9 cellular contexts compared by ENCODE assay signal in the genomic region with DNA sequence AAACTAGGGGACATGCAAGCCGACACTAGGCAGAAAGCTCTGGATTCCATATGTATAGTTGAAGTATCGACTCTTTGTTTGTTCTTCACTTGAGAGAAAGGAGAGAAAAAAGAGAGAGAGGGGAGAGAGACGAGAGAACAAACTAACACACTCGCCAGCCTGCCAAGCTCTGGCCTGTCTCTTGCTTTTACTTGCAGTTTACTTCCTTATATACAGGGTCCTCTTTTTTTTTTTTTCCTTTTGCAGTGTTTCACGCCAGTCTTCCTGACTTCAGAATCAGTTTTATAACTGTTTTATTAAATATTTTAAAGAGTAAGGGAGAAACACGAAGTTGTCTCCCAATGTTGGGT. TPM values are rescaled to one million over a fixed set of nuclear protein-coding genes. Genes with fewer than 3 reads are reported as not detected.
DNase-seq lines count a peak whose midpoint lies in the region; ATAC-seq and TF ChIP-seq lines count a peak whose summit lies in the region.
"Had no signal": no experiment of that assay in that cellular context is flagged by ENCODE, and none has a peak within 500 bp of the region (broad histone marks: within the 10 kb centered on the region; RNA-seq: fewer than 3 reads in every experiment).

No MANE protein-coding gene starts in this region.

- H3K4me3 Mint-ChIP-seq in activated CD4-positive, alpha-beta memory T cell treated with anti-CD3 and anti-CD28 coated beads for 36 hours = no peak overlapping the region

- no peaks in the 10 kb centered on the region for H3K36me3 ChIP-seq in BLaER1
- no peaks in the 10 kb centered on the region for H3K36me3 ChIP-seq in esophagus muscularis mucosa
- no peaks in the 10 kb centered on the region for H3K36me3 ChIP-seq in neuron (ENCODE audit: insufficient read depth, low read length)

- no peaks in the 10 kb centered on the region for H4K20me1 ChIP-seq in BLaER1

- H3K27ac ChIP-seq in BLaER1 (no peak overlapping the region), esophagus muscularis mucosa (replicated peaks in 1 of 4) (peak overlapping the region; percentile 80 to 90 (median 85))

- in situ Hi-C loops in GM13977 (cut with MboI; ENCODE audit: low pct_unique_long_range_greater_than_20kb, low sequenced_read_pairs, unreplicated experiment) = no loop called here

- CTCF ChIA-PET in activated CD4-positive, alpha-beta memory T cell treated with anti-CD3 and anti-CD28 coated beads for 36 hours (lab: Charles Lee) = no interaction called here

- ATAC-seq in HG02759 (IDR thresholded peaks at IDR 0.05; ENCODE audit: unreplicated experiment) = no peak

- H3K36me3 Mint-ChIP-seq in activated CD4-positive, alpha-beta memory T cell treated with anti-CD3 and anti-CD28 coated beads for 36 hours = no peaks in the 10 kb centered on the region

- no peak for TF ChIP-seq EP300 in esophagus muscularis mucosa (IDR thresholded peaks at IDR 0.05)

- intact Hi-C loops in esophagus muscularis mucosa (cut with DNase I) = no loop called here
- intact Hi-C loops in activated CD4-positive, alpha-beta memory T cell treated with anti-CD3 and anti-CD28 coated beads for 36 hours (cut with micrococcal nuclease) = loop anchor here (2.0 kb wide), 1 partner anchor 23 kb away; no protein-coding TSS in a partner anchor

- H2AFZ ChIP-seq in neuron (ENCODE audit: low read depth, low read length) = no peak overlapping the region

- H3K9me3 ChIP-seq in BLaER1 (no peaks in the 10 kb centered on the region), esophagus muscularis mucosa (no peaks in the 10 kb centered on the region), neuron (ENCODE audit: low read length) (no peaks in the 10 kb centered on the region)

- no peak for TF ChIP-seq POLR2A in esophagus muscularis mucosa (IDR thresholded peaks at IDR 0.05; ENCODE audit: low read depth)

- POLR2A ChIA-PET in activated CD4-positive, alpha-beta memory T cell treated with anti-CD3 and anti-CD28 coated beads for 36 hours (lab: Charles Lee) = no interaction called here

- DNase-seq in NCI-H774 (lab: John Stamatoyannopoulos, UW) = peak; percentile 41
- DNase-seq in esophagus muscularis mucosa (ENCODE audit: extremely low spot score) = no peak
- no peak for DNase-seq in activated CD4-positive, alpha-beta memory T cell treated with anti-CD3 and anti-CD28 coated beads for 36 hours
- DNase-seq in activated CD8-positive, alpha-beta memory T cell treated with anti-CD3 and anti-CD28 coated beads, Interleukin-2, amount 50 U/mL, for 48 hours = no peak
- DNase-seq in GM13977 (ENCODE audit: low spot score) = no peak
- DNase-seq: activated naive CD4-positive, alpha-beta T cell treated with anti-CD3 and anti-CD28 coated beads, Interleukin-2, amount 50 U/mL, for 16 hours had no signal

- H3K27me3 ChIP-seq in BLaER1 (no peaks in the 10 kb centered on the region; the same call in 1 of the 2 replicates), esophagus muscularis mucosa (no peaks in the 10 kb centered on the region), neuron (ENCODE audit: insufficient read depth, low read length) (no peaks in the 10 kb centered on the region)

- peaks cover 49% of the 10 kb centered on the region for H3K4me1 ChIP-seq in BLaER1
- peaks cover 56 to 82% (median 67%) of the 10 kb centered on the region in 4 donors for H3K4me1 ChIP-seq in esophagus muscularis mucosa
- peaks cover 60% of the 10 kb centered on the region for H3K4me1 ChIP-seq in neuron (ENCODE audit: insufficient read depth, low read length)

- H3K4me1 Mint-ChIP-seq in activated CD4-positive, alpha-beta memory T cell treated with anti-CD3 and anti-CD28 coated beads for 36 hours (ENCODE audit: low read depth) = peaks cover 12% of the 10 kb centered on the region

- H3K9me3 Mint-ChIP-seq in activated CD4-positive, alpha-beta memory T cell treated with anti-CD3 and anti-CD28 coated beads for 36 hours = no peaks in the 10 kb centered on the region

- H3K4me3 ChIP-seq in BLaER1 (no peak overlapping the region), esophagus muscularis mucosa (peak overlapping the region; percentile 32 to 39 (median 38)), neuron (ENCODE audit: low read length) (peak overlapping the region; percentile 30)

- peaks cover 48% of the 10 kb centered on the region for H3K27me3 Mint-ChIP-seq in activated CD4-positive, alpha-beta memory T cell treated with anti-CD3 and anti-CD28 coated beads for 36 hours

- no peak overlapping the region for H3K27ac Mint-ChIP-seq in activated CD4-positive, alpha-beta memory T cell treated with anti-CD3 and anti-CD28 coated beads for 36 hours

- H3K9ac ChIP-seq in BLaER1 = peak overlapping the region; percentile 11; the same call in 1 of the 2 replicates

- 13% methylated on average over 6 of the region's 6 CpGs for WGBS in esophagus muscularis mucosa

- peak overlapping the region; percentile 73 for H3K4me2 ChIP-seq in BLaER1

- TF ChIP-seq CTCF in esophagus muscularis mucosa (IDR thresholded peaks at IDR 0.05) (no peak), GM13977 (IDR thresholded peaks at IDR 0.05; ENCODE audit: extremely low read depth, insufficient read depth, missing control alignments) (no peak)

RNA-seq across cellular contexts. Expression of gene TEAD1, which starts 19.9 kb away (rescaled TPM):
- total RNA-seq in esophagus muscularis mucosa = 100 to 1,000 TPM; 147 to 307 (median 232) TPM
- 1 to 10 TPM; 1.0 to 1.5 TPM for total RNA-seq in activated CD4-positive, alpha-beta memory T cell treated with anti-CD3 and anti-CD28 coated beads for 36 hours

Comparison
In these comparisons a context has a peak if more than half of its experiments do, and no peak if none do; other contexts are left out.
1. RNA of gene TEAD1, which starts 19.9 kb away (total RNA-seq): 147 to 307 TPM in esophagus muscularis mucosa; 1.0 to 1.5 TPM in activated CD4-positive, alpha-beta memory T cell treated with anti-CD3 and anti-CD28 coated beads for 36 hours; every median in the first group is over 10 times any median in the second.